ENCODE assay signal across 20 cellular contexts in genomic region chr1:177954076-177954475, GRCh38. TPM values are rescaled to one million over a fixed set of nuclear protein-coding genes. Genes with fewer than 3 reads are reported as not detected.
DNase-seq lines count a peak whose midpoint lies in the region; ATAC-seq and TF ChIP-seq lines count a peak whose summit lies in the region.
"Had no signal": no experiment of that assay in that cellular context is flagged by ENCODE, and none has a peak within 500 bp of the region (broad histone marks: within the 10 kb centered on the region; RNA-seq: fewer than 3 reads in every experiment).

No MANE protein-coding gene starts in this region.

- intact Hi-C loops in lower lobe of right lung (cut with DNase I) (no loop called here), upper lobe of right lung (cut with DNase I) (no loop called here)

- peak; percentile 21 to 56 for ATAC-seq in lower lobe of right lung
- ATAC-seq in upper lobe of right lung, result peak; percentile 46
- ATAC-seq in HG03565 (IDR thresholded peaks at IDR 0.05; ENCODE audit: unreplicated experiment), result no peak
- ATAC-seq: A549 had no signal

- H3K9me3 ChIP-seq in lower lobe of right lung (no peaks in the 10 kb centered on the region), upper lobe of right lung (no peaks in the 10 kb centered on the region)
- H3K9me3 ChIP-seq: A549; BE2C; BLaER1 treated with 17β-estradiol and CSF1 and Interleukin-3, amounts not matched to agents 10 nM and 100 nM; HAP-1 had no signal

- no peaks in the 10 kb centered on the region for H3K36me3 ChIP-seq in lower lobe of right lung
- no peaks in the 10 kb centered on the region for H3K36me3 ChIP-seq in upper lobe of right lung
- H3K36me3 ChIP-seq: BE2C; BLaER1 treated with 17β-estradiol and CSF1 and Interleukin-3, amounts not matched to agents 10 nM and 100 nM; HAP-1 had no signal

- H3K4me1 ChIP-seq in lower lobe of right lung (no peaks in the 10 kb centered on the region), upper lobe of right lung (no peaks in the 10 kb centered on the region)
- H3K4me1 ChIP-seq: A549, BE2C, HAP-1 had no signal

- DNase-seq in ecto neural progenitor cell (ENCODE audit: low spot score), result peak; percentile 17
- no peak for DNase-seq in lower lobe of right lung
- DNase-seq in upper lobe of right lung, result no peak
- DNase-seq in NCI-H446 (lab: John Stamatoyannopoulos, UW), result no peak
- no peak for DNase-seq in putamen (ENCODE audit: low spot score)
- DNase-seq: 8988T; ACHN; AML-193; BE2C; CD4-positive, alpha-beta T cell; CD8-positive, alpha-beta memory T cell; DMS 273 treated with DMSO at 0.1 percent for 48 hours; DND-41; GOT3; HFFc6 had no signal

- H3K27ac ChIP-seq in angular gyrus (ENCODE audit: low read depth, low read length) (peak overlapping the region; percentile 51), lower lobe of right lung (no peak overlapping the region), upper lobe of right lung (no peak overlapping the region)
- H3K27ac ChIP-seq: A549; BLaER1 treated with 17β-estradiol and CSF1 and Interleukin-3, amounts not matched to agents 10 nM and 100 nM had no signal

- no peak overlapping the region for H3K4me3 ChIP-seq in lower lobe of right lung
- H3K4me3 ChIP-seq in upper lobe of right lung, result no peak overlapping the region
- H3K4me3 ChIP-seq: A549; BLaER1 treated with 17β-estradiol and CSF1 and Interleukin-3, amounts not matched to agents 10 nM and 100 nM; HAP-1 had no signal

- H3K27me3 ChIP-seq in lower lobe of right lung (ENCODE audit: low read depth) (no peaks in the 10 kb centered on the region), upper lobe of right lung (no peaks in the 10 kb centered on the region)
- H3K27me3 ChIP-seq: BE2C; BLaER1 treated with 17β-estradiol and CSF1 and Interleukin-3, amounts not matched to agents 10 nM and 100 nM had no signal

- no peak for TF ChIP-seq CTCF in lower lobe of right lung (IDR thresholded peaks at IDR 0.05)
- TF ChIP-seq CTCF in upper lobe of right lung (IDR thresholded peaks at IDR 0.05), result no peak

RNA-seq across cellular contexts. Expression of gene SEC16B, which starts 15.8 kb away (rescaled TPM):
- total RNA-seq in lower lobe of right lung, result 1.9 TPM
- total RNA-seq in upper lobe of right lung, result 2.2 TPM
- total RNA-seq: CD4-positive, alpha-beta T cell; CD8-positive, alpha-beta memory T cell had no signal
